1 cellular context compared by ENCODE assay signal in the genomic region with DNA sequence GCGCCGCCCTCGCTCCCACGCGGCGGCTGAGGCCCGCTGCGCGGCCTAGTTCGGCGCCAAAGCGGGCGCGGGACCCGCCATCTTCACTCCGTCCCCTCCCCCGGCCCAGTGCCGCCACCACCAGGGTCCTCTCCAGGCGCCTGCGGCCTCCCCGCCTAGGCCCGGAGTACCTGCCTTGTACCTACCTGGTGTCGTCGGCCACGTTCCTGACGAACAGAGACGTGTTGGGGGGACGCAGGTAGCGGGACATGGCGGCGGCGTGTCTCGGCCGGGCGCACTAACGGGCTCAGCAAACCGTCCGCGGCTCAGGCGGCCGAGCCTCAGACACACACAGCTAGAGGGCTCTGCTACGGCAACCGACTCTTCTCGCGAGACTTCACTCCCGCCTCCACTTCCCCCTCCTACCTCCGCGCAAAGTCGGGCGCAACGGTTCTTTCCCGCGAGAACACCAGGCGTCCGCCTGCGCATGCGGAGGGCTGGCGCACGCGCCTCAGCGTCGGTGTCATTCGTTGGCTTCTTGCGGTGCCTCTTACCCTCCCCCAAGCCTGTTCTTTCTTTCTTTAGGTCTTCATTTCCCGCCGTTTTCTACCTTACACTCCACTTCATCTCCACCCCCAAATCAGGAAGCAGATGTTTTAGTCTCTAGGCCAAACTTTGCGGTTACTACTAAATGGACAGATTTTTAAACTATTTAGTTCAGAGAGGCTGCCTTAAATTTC.
TF ChIP-seq lines count a peak whose summit lies in the region.

A gene (minus strand): TSS at position 322 of the 719 bp plus-strand sequence. CDS start 72 bp downstream, at position 250.

TF ChIP-seq in HEK293, 187 proteins besides CTCF, POLR2A, EP300 and RAD21 (continued from another document and continues in another):
- TF ChIP-seq, protein P1, sequence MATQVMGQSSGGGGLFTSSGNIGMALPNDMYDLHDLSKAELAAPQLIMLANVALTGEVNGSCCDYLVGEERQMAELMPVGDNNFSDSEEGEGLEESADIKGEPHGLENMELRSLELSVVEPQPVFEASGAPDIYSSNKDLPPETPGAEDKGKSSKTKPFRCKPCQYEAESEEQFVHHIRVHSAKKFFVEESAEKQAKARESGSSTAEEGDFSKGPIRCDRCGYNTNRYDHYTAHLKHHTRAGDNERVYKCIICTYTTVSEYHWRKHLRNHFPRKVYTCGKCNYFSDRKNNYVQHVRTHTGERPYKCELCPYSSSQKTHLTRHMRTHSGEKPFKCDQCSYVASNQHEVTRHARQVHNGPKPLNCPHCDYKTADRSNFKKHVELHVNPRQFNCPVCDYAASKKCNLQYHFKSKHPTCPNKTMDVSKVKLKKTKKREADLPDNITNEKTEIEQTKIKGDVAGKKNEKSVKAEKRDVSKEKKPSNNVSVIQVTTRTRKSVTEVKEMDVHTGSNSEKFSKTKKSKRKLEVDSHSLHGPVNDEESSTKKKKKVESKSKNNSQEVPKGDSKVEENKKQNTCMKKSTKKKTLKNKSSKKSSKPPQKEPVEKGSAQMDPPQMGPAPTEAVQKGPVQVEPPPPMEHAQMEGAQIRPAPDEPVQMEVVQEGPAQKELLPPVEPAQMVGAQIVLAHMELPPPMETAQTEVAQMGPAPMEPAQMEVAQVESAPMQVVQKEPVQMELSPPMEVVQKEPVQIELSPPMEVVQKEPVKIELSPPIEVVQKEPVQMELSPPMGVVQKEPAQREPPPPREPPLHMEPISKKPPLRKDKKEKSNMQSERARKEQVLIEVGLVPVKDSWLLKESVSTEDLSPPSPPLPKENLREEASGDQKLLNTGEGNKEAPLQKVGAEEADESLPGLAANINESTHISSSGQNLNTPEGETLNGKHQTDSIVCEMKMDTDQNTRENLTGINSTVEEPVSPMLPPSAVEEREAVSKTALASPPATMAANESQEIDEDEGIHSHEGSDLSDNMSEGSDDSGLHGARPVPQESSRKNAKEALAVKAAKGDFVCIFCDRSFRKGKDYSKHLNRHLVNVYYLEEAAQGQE (tag by site-specific recombination; IDR thresholded peaks at IDR 0.05) = 0 out of 2 replicates have a peak, but pooled peaks have one; percentile 18
- TF ChIP-seq GLIS1 (tag by site-specific recombination; IDR thresholded peaks at IDR 0.05) = 0 out of 2 replicates have a peak, but pooled peaks have one; percentile 30
- TF ChIP-seq HOXC10 (CRISPR knock-in tag; IDR thresholded peaks at IDR 0.05) = peak; percentile 81; the same call in 1 of the 2 replicates
- TF ChIP-seq FEZF1 (tag by site-specific recombination; IDR thresholded peaks at IDR 0.05) = 0 out of 2 replicates have a peak, but pooled peaks have one; percentile 14
- no peak for TF ChIP-seq ZNF514 (tag by site-specific recombination; IDR thresholded peaks at IDR 0.05)
- no peak for TF ChIP-seq ZNF404 (tag by site-specific recombination; IDR thresholded peaks at IDR 0.05)
- TF ChIP-seq SCRT1 (tag by site-specific recombination; IDR thresholded peaks at IDR 0.05; ENCODE audit: borderline replicate concordance) = no peak
- TF ChIP-seq, protein P2, sequence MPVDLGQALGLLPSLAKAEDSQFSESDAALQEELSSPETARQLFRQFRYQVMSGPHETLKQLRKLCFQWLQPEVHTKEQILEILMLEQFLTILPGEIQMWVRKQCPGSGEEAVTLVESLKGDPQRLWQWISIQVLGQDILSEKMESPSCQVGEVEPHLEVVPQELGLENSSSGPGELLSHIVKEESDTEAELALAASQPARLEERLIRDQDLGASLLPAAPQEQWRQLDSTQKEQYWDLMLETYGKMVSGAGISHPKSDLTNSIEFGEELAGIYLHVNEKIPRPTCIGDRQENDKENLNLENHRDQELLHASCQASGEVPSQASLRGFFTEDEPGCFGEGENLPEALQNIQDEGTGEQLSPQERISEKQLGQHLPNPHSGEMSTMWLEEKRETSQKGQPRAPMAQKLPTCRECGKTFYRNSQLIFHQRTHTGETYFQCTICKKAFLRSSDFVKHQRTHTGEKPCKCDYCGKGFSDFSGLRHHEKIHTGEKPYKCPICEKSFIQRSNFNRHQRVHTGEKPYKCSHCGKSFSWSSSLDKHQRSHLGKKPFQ (tag by site-specific recombination; IDR thresholded peaks at IDR 0.05) = peak; percentile 48; the same call in 1 of the 2 replicates
- no peak for TF ChIP-seq ZNF529 (tag by site-specific recombination; IDR thresholded peaks at IDR 0.05; ENCODE audit: insufficient replicate concordance)
- TF ChIP-seq ZNF785 (tag by site-specific recombination; IDR thresholded peaks at IDR 0.05) = peak; percentile 91
- TF ChIP-seq ZNF792 (tag by site-specific recombination; IDR thresholded peaks at IDR 0.05) = no peak
- TF ChIP-seq ZNF670 (tag by site-specific recombination; IDR thresholded peaks at IDR 0.05; ENCODE audit: low read depth) = no peak
- TF ChIP-seq, protein P3, sequence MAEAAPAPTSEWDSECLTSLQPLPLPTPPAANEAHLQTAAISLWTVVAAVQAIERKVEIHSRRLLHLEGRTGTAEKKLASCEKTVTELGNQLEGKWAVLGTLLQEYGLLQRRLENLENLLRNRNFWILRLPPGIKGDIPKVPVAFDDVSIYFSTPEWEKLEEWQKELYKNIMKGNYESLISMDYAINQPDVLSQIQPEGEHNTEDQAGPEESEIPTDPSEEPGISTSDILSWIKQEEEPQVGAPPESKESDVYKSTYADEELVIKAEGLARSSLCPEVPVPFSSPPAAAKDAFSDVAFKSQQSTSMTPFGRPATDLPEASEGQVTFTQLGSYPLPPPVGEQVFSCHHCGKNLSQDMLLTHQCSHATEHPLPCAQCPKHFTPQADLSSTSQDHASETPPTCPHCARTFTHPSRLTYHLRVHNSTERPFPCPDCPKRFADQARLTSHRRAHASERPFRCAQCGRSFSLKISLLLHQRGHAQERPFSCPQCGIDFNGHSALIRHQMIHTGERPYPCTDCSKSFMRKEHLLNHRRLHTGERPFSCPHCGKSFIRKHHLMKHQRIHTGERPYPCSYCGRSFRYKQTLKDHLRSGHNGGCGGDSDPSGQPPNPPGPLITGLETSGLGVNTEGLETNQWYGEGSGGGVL (tag by site-specific recombination; IDR thresholded peaks at IDR 0.05) = peak; percentile 100
- TF ChIP-seq ZNF747 (tag by site-specific recombination; IDR thresholded peaks at IDR 0.05) = no peak
- TF ChIP-seq, protein P4, sequence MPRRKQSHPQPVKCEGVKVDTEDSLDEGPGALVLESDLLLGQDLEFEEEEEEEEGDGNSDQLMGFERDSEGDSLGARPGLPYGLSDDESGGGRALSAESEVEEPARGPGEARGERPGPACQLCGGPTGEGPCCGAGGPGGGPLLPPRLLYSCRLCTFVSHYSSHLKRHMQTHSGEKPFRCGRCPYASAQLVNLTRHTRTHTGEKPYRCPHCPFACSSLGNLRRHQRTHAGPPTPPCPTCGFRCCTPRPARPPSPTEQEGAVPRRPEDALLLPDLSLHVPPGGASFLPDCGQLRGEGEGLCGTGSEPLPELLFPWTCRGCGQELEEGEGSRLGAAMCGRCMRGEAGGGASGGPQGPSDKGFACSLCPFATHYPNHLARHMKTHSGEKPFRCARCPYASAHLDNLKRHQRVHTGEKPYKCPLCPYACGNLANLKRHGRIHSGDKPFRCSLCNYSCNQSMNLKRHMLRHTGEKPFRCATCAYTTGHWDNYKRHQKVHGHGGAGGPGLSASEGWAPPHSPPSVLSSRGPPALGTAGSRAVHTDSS (tag by site-specific recombination; IDR thresholded peaks at IDR 0.05) = peak; percentile 44; the same call in 1 of the 2 replicates
- TF ChIP-seq ZNF223 (tag by site-specific recombination; IDR thresholded peaks at IDR 0.05) = no peak
- peak; percentile 56; the same call in 1 of the 2 replicates for TF ChIP-seq ZNF76 (tag by site-specific recombination; IDR thresholded peaks at IDR 0.05; ENCODE audit: borderline replicate concordance, low read depth)
- TF ChIP-seq ZNF391 (tag by site-specific recombination; IDR thresholded peaks at IDR 0.05; ENCODE audit: borderline replicate concordance, low read depth) = peak; percentile 63; the same call in 1 of the 2 replicates
- TF ChIP-seq ZEB2 (tag by site-specific recombination; IDR thresholded peaks at IDR 0.05) = peak; percentile 86
- peak; percentile 69 for TF ChIP-seq SP3 (tag by site-specific recombination; IDR thresholded peaks at IDR 0.05)
- peak; percentile 44; the same call in 1 of the 2 replicates for TF ChIP-seq ZIC2 (tag by site-specific recombination; IDR thresholded peaks at IDR 0.05)
- TF ChIP-seq, protein P5, sequence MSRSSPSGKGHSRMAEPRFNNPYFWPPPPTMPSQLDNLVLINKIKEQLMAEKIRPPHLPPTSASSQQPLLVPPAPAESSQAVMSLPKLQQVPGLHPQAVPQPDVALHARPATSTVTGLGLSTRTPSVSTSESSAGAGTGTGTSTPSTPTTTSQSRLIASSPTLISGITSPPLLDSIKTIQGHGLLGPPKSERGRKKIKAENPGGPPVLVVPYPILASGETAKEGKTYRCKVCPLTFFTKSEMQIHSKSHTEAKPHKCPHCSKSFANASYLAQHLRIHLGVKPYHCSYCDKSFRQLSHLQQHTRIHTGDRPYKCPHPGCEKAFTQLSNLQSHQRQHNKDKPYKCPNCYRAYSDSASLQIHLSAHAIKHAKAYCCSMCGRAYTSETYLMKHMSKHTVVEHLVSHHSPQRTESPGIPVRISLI (tag by site-specific recombination; IDR thresholded peaks at IDR 0.05) = peak; percentile 74; the same call in 1 of the 2 replicates
- no peak for TF ChIP-seq ZNF266 (tag by site-specific recombination; IDR thresholded peaks at IDR 0.05; ENCODE audit: low read depth)
- TF ChIP-seq ZBTB1 (tag by site-specific recombination; IDR thresholded peaks at IDR 0.05) = no peak
- no peak; the same call in 1 of the 2 replicates for TF ChIP-seq ZNF324 (tag by site-specific recombination; IDR thresholded peaks at IDR 0.05)
- no peak for TF ChIP-seq ZNF23 (tag by site-specific recombination; IDR thresholded peaks at IDR 0.05; ENCODE audit: borderline replicate concordance)
- TF ChIP-seq SP2 (tag by site-specific recombination; IDR thresholded peaks at IDR 0.05) = peak; percentile 84
- TF ChIP-seq, protein P6, sequence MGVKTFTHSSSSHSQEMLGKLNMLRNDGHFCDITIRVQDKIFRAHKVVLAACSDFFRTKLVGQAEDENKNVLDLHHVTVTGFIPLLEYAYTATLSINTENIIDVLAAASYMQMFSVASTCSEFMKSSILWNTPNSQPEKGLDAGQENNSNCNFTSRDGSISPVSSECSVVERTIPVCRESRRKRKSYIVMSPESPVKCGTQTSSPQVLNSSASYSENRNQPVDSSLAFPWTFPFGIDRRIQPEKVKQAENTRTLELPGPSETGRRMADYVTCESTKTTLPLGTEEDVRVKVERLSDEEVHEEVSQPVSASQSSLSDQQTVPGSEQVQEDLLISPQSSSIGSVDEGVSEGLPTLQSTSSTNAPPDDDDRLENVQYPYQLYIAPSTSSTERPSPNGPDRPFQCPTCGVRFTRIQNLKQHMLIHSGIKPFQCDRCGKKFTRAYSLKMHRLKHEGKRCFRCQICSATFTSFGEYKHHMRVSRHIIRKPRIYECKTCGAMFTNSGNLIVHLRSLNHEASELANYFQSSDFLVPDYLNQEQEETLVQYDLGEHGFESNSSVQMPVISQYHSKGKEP (tag by site-specific recombination; IDR thresholded peaks at IDR 0.05) = no peak
- peak; percentile 39; the same call in 1 of the 2 replicates for TF ChIP-seq ZNF394 (tag by site-specific recombination; IDR thresholded peaks at IDR 0.05; ENCODE audit: borderline replicate concordance)
- TF ChIP-seq YY1 (tag by site-specific recombination; IDR thresholded peaks at IDR 0.05) = peak; percentile 97
- TF ChIP-seq RBAK (tag by site-specific recombination; IDR thresholded peaks at IDR 0.05) = no peak
- TF ChIP-seq ZNF530 (tag by site-specific recombination; IDR thresholded peaks at IDR 0.05; ENCODE audit: low read depth) = no peak
- TF ChIP-seq ZNF660 (tag by site-specific recombination; IDR thresholded peaks at IDR 0.05) = peak; percentile 80
- TF ChIP-seq, protein P7, sequence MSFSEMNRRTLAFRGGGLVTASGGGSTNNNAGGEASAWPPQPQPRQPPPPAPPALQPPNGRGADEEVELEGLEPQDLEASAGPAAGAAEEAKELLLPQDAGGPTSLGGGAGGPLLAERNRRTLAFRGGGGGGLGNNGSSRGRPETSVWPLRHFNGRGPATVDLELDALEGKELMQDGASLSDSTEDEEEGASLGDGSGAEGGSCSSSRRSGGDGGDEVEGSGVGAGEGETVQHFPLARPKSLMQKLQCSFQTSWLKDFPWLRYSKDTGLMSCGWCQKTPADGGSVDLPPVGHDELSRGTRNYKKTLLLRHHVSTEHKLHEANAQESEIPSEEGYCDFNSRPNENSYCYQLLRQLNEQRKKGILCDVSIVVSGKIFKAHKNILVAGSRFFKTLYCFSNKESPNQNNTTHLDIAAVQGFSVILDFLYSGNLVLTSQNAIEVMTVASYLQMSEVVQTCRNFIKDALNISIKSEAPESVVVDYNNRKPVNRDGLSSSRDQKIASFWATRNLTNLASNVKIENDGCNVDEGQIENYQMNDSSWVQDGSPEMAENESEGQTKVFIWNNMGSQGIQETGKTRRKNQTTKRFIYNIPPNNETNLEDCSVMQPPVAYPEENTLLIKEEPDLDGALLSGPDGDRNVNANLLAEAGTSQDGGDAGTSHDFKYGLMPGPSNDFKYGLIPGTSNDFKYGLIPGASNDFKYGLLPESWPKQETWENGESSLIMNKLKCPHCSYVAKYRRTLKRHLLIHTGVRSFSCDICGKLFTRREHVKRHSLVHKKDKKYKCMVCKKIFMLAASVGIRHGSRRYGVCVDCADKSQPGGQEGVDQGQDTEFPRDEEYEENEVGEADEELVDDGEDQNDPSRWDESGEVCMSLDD (tag by site-specific recombination; IDR thresholded peaks at IDR 0.05) = peak; percentile 37; the same call in 1 of the 2 replicates
- peak; percentile 93 for TF ChIP-seq TRIM28 (IDR thresholded peaks at IDR 0.05; ENCODE audit: borderline replicate concordance, low read length)
- TF ChIP-seq ZFHX2 (tag by site-specific recombination; conservative IDR thresholded peaks at IDR 0.05) = peak; percentile 90
- no peak for TF ChIP-seq PRDM1 (tag by site-specific recombination; IDR thresholded peaks at IDR 0.05)
- peak; percentile 90; the same call in 1 of the 2 replicates for TF ChIP-seq REPIN1 (tag by site-specific recombination; IDR thresholded peaks at IDR 0.05; ENCODE audit: low read depth)
- TF ChIP-seq ZNF548 (tag by site-specific recombination; IDR thresholded peaks at IDR 0.05) = no peak
- 0 out of 2 replicates have a peak, but pooled peaks have one; percentile 26 for TF ChIP-seq ZNF658 (tag by site-specific recombination; IDR thresholded peaks at IDR 0.05)
- TF ChIP-seq OVOL3 (tag by site-specific recombination; IDR thresholded peaks at IDR 0.05) = peak; percentile 68; the same call in 1 of the 2 replicates
- no peak for TF ChIP-seq ZNF354C (tag by site-specific recombination; IDR thresholded peaks at IDR 0.05; ENCODE audit: borderline replicate concordance, low read depth)
- peak; percentile 100 for TF ChIP-seq ZSCAN16 (tag by site-specific recombination; IDR thresholded peaks at IDR 0.05)
- no peak for TF ChIP-seq HOXD13 (CRISPR knock-in tag; IDR thresholded peaks at IDR 0.05; ENCODE audit: borderline replicate concordance)
- TF ChIP-seq ZNF416 (tag by site-specific recombination; IDR thresholded peaks at IDR 0.05) = no peak
- no peak for TF ChIP-seq ZNF510 (tag by site-specific recombination; IDR thresholded peaks at IDR 0.05; ENCODE audit: insufficient replicate concordance)
- TF ChIP-seq, protein P8, sequence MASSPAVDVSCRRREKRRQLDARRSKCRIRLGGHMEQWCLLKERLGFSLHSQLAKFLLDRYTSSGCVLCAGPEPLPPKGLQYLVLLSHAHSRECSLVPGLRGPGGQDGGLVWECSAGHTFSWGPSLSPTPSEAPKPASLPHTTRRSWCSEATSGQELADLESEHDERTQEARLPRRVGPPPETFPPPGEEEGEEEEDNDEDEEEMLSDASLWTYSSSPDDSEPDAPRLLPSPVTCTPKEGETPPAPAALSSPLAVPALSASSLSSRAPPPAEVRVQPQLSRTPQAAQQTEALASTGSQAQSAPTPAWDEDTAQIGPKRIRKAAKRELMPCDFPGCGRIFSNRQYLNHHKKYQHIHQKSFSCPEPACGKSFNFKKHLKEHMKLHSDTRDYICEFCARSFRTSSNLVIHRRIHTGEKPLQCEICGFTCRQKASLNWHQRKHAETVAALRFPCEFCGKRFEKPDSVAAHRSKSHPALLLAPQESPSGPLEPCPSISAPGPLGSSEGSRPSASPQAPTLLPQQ (tag by site-specific recombination; IDR thresholded peaks at IDR 0.05) = peak; percentile 85
